Comparison of ENCODE assay signal across 8 cellular contexts in the genomic region with DNA sequence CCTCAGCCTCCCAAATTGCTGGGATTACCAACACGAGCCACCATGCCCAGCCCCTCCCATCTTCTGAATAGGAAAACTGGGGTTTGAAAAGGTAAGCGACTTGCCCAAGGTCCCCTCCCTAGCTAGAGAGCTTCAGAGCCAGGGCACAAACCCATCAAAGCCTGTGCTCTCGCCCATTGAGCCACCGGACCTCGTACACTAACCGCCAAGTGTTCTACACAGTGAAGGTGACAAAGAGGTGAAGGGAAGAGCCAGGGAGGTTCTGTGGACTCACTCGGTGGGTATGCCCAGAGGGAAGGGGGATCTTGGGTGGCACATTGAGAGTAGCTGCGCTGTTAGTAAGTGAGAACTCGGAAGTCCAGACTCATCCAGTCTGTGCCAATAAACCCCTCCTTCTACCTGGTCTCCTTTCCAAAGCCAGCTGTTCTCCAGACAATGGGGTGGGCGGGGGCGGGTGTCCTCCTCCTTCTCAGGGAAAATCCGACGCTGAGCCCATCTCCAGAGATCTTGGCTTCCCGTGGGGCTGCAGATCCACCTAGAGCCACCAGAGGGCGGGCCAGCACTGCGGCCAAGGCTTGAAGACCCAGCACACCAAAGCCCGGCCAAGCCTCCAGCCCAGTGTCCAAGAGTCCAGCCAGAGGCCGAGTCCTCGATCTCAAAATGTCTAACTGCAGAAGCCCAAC. TPM values are rescaled to one million over a fixed set of nuclear protein-coding genes. Genes with fewer than 3 reads are reported as not detected.
DNase-seq lines count a peak whose midpoint lies in the region; ATAC-seq lines count a peak whose summit lies in the region.

No MANE protein-coding gene starts in this region.

- H3K36me3 Mint-ChIP-seq in activated T-cell treated with anti-CD3 and anti-CD28 coated beads, Interleukin-2, amount 50 U/mL, for 24 hours (ENCODE audit: low read depth) = no peaks in the 10 kb centered on the region
- H3K36me3 Mint-ChIP-seq in natural killer cell treated with Interleukin-12 subunit alpha and Interleukin-12 subunit beta and Interleukin-15 and Interleukin-18, amount 100 ng/mL, for 72 hours = no peaks in the 10 kb centered on the region
- no peaks in the 10 kb centered on the region for H3K36me3 Mint-ChIP-seq in stimulated activated naive CD8-positive, alpha-beta T cell treated with anti-CD3 and anti-CD28 coated beads, Interleukin-15, Interleukin-2, amounts not matched to agents 100 ng/mL and 50 ng/mL, for 24 hours (ENCODE audit: low read depth)

- H3K4me3 Mint-ChIP-seq in activated T-cell treated with anti-CD3 and anti-CD28 coated beads, Interleukin-2, amount 50 U/mL, for 24 hours = peak overlapping the region; percentile 64
- peak overlapping the region; percentile 43 for H3K4me3 Mint-ChIP-seq in natural killer cell treated with Interleukin-12 subunit alpha and Interleukin-12 subunit beta and Interleukin-15 and Interleukin-18, amount 100 ng/mL, for 72 hours
- peak overlapping the region; percentile 57 for H3K4me3 Mint-ChIP-seq in stimulated activated naive CD8-positive, alpha-beta T cell treated with anti-CD3 and anti-CD28 coated beads, Interleukin-15, Interleukin-2, amounts not matched to agents 100 ng/mL and 50 ng/mL, for 24 hours

- peaks cover 40% of the 10 kb centered on the region for H3K27me3 Mint-ChIP-seq in activated T-cell treated with anti-CD3 and anti-CD28 coated beads, Interleukin-2, amount 50 U/mL, for 24 hours
- peaks cover 28 to 38% of the 10 kb centered on the region in 2 donors for H3K27me3 Mint-ChIP-seq in natural killer cell treated with Interleukin-12 subunit alpha and Interleukin-12 subunit beta and Interleukin-15 and Interleukin-18, amount 100 ng/mL, for 72 hours
- H3K27me3 Mint-ChIP-seq in stimulated activated naive CD8-positive, alpha-beta T cell treated with anti-CD3 and anti-CD28 coated beads, Interleukin-15, Interleukin-2, amounts not matched to agents 100 ng/mL and 50 ng/mL, for 24 hours = peaks cover 22% of the 10 kb centered on the region

- peaks cover 26% of the 10 kb centered on the region for H3K4me1 Mint-ChIP-seq in activated T-cell treated with anti-CD3 and anti-CD28 coated beads, Interleukin-2, amount 50 U/mL, for 24 hours (ENCODE audit: low read depth)
- peaks cover 26 to 28% of the 10 kb centered on the region in 2 donors for H3K4me1 Mint-ChIP-seq in natural killer cell treated with Interleukin-12 subunit alpha and Interleukin-12 subunit beta and Interleukin-15 and Interleukin-18, amount 100 ng/mL, for 72 hours (ENCODE audit: low read depth in 2 of 2)
- H3K4me1 Mint-ChIP-seq in stimulated activated naive CD8-positive, alpha-beta T cell treated with anti-CD3 and anti-CD28 coated beads, Interleukin-15, Interleukin-2, amounts not matched to agents 100 ng/mL and 50 ng/mL, for 24 hours (ENCODE audit: low read depth) = peaks cover 23% of the 10 kb centered on the region

- H3K27ac Mint-ChIP-seq in activated T-cell treated with anti-CD3 and anti-CD28 coated beads, Interleukin-2, amount 50 U/mL, for 24 hours = peak overlapping the region; percentile 44
- peak overlapping the region in 1 of 2 donors; percentile 52 for H3K27ac Mint-ChIP-seq in natural killer cell treated with Interleukin-12 subunit alpha and Interleukin-12 subunit beta and Interleukin-15 and Interleukin-18, amount 100 ng/mL, for 72 hours
- H3K27ac Mint-ChIP-seq in stimulated activated naive CD8-positive, alpha-beta T cell treated with anti-CD3 and anti-CD28 coated beads, Interleukin-15, Interleukin-2, amounts not matched to agents 100 ng/mL and 50 ng/mL, for 24 hours = peak overlapping the region; percentile 52

- DNase-seq in COLO668 (lab: John Stamatoyannopoulos, UW; ENCODE audit: unreplicated experiment) (peak; percentile 76), HT-29 (ENCODE audit: low spot score) (peak; percentile 93), OCI-M2 (lab: John Stamatoyannopoulos, UW; ENCODE audit: unreplicated experiment) (peak; percentile 37), fibroblast of gingiva (ENCODE audit: low read depth) (peak; percentile 80)
- peak; percentile 86 for DNase-seq in activated T-cell treated with anti-CD3 and anti-CD28 coated beads, Interleukin-2, amount 50 U/mL, for 24 hours
- peak; percentile 83 for DNase-seq in natural killer cell treated with Interleukin-12 subunit alpha and Interleukin-12 subunit beta and Interleukin-15 and Interleukin-18, amount 100 ng/mL, for 72 hours (ENCODE audit: low spot score)

- H3K9me3 Mint-ChIP-seq in activated T-cell treated with anti-CD3 and anti-CD28 coated beads, Interleukin-2, amount 50 U/mL, for 24 hours = no peaks in the 10 kb centered on the region
- no peaks in the 10 kb centered on the region for H3K9me3 Mint-ChIP-seq in natural killer cell treated with Interleukin-12 subunit alpha and Interleukin-12 subunit beta and Interleukin-15 and Interleukin-18, amount 100 ng/mL, for 72 hours
- H3K9me3 Mint-ChIP-seq in stimulated activated naive CD8-positive, alpha-beta T cell treated with anti-CD3 and anti-CD28 coated beads, Interleukin-15, Interleukin-2, amounts not matched to agents 100 ng/mL and 50 ng/mL, for 24 hours = no peaks in the 10 kb centered on the region

- ATAC-seq in GM19455 (IDR thresholded peaks at IDR 0.05; ENCODE audit: unreplicated experiment) = peak; percentile 61
- ATAC-seq in natural killer cell treated with Interleukin-12 subunit alpha and Interleukin-12 subunit beta and Interleukin-15 and Interleukin-18, amount 100 ng/mL, for 72 hours = peak; percentile 65 to 78

RNA-seq across cellular contexts. Expression of a gene that starts 3.2 kb away (rescaled TPM):
- 0.79 and 1.1 TPM in 2 replicates for total RNA-seq in HT-29 (2014; rRNA removed; shearing (Covaris generic))
- total RNA-seq in natural killer cell treated with Interleukin-12 subunit alpha and Interleukin-12 subunit beta and Interleukin-15 and Interleukin-18, amount 100 ng/mL, for 72 hours = not detected

RNA-seq across cellular contexts. Expression of a gene that starts 30.2 kb away (rescaled TPM):
- not detected in 2 replicates for total RNA-seq in HT-29 (2014; rRNA removed; shearing (Covaris generic))
- 100 to 1,000 TPM in 1 of 2 donors, 10 to 100 TPM in 1; 86.9 to 308 TPM for total RNA-seq in natural killer cell treated with Interleukin-12 subunit alpha and Interleukin-12 subunit beta and Interleukin-15 and Interleukin-18, amount 100 ng/mL, for 72 hours

RNA-seq across cellular contexts. Expression of a gene that starts 58.4 kb away (rescaled TPM):
- 47.7 and 60.8 TPM in 2 replicates for total RNA-seq in HT-29 (2014; rRNA removed; shearing (Covaris generic))
- total RNA-seq in natural killer cell treated with Interleukin-12 subunit alpha and Interleukin-12 subunit beta and Interleukin-15 and Interleukin-18, amount 100 ng/mL, for 72 hours = 10 to 100 TPM in 1 of 2 donors, 1 to 10 TPM in 1; 4.2 to 16.5 TPM

Comparison
In these comparisons a context has a peak if more than half of its experiments do, and no peak if none do; other contexts are left out.
1. Peak in every context shown above with its lines: DNase-seq and ATAC-seq.
2. DNase-seq: peak in every context shown above with its lines; median percentile 93 in HT-29; 86 in activated T-cell treated with anti-CD3 and anti-CD28 coated beads, Interleukin-2, amount 50 U/mL, for 24 hours; 83 in natural killer cell treated with Interleukin-12 subunit alpha and Interleukin-12 subunit beta and Interleukin-15 and Interleukin-18, amount 100 ng/mL, for 72 hours; 80 in fibroblast of gingiva; 76 in COLO668; 37 in OCI-M2.
3. RNA of a gene that starts 30.2 kb away (total RNA-seq): 86.9 to 308 TPM in natural killer cell treated with Interleukin-12 subunit alpha and Interleukin-12 subunit beta and Interleukin-15 and Interleukin-18, amount 100 ng/mL, for 72 hours; not detected in HT-29; every median in the first group is over 10 times any median in the second.